Comparison of ENCODE assay signal across 17 cellular contexts in the genomic region with DNA sequence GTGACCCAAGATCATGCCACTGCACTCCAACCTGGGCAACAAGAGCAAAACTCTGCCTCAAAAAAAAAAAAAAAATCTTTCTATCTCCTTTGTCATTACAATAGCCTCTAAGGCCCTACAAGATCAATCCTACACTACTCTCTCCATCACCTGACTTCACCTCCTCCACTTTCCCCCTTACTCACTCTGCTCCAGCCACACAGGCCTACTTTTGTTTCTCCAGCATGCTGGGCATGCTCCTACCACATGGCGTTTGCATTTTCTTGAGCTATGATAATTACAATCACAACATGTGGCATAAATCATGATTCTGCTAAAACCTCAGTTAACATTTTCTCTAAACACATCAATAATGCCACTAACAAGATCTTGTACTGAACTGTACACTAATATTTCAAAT.
"Had no signal": no experiment of that assay in that cellular context is flagged by ENCODE, and none has a peak within 500 bp of the region (broad histone marks: within the 10 kb centered on the region; RNA-seq: fewer than 3 reads in every experiment).

No MANE protein-coding gene starts in this region.

- H3K4me3 ChIP-seq: right lobe of liver, skin epidermis, stomach, suprapubic skin, transverse colon had no signal

- H3K36me3 ChIP-seq: transverse colon had no signal

- H3K4me3 Mint-ChIP-seq: activated naive CD8-positive, alpha-beta T cell; memory B cell; stimulated activated effector memory CD8-positive, alpha-beta T cell treated with anti-CD3 and anti-CD28 coated beads, Interleukin-12 subunit alpha, Interleukin-12 subunit beta, amount 100 ng/mL, for 72 hours had no signal

- H3K9me3 Mint-ChIP-seq: memory B cell; stimulated activated effector memory CD8-positive, alpha-beta T cell treated with anti-CD3 and anti-CD28 coated beads, Interleukin-12 subunit alpha, Interleukin-12 subunit beta, amount 100 ng/mL, for 72 hours had no signal

- H3K27me3 Mint-ChIP-seq: activated naive CD8-positive, alpha-beta T cell; memory B cell had no signal

- H3K27ac ChIP-seq: epithelial cell of prostate, right lobe of liver, skin epidermis, stomach, suprapubic skin, transverse colon, VCaP had no signal

- H3K27ac Mint-ChIP-seq: activated naive CD8-positive, alpha-beta T cell; memory B cell; stimulated activated effector memory CD8-positive, alpha-beta T cell treated with anti-CD3 and anti-CD28 coated beads, Interleukin-12 subunit alpha, Interleukin-12 subunit beta, amount 100 ng/mL, for 72 hours had no signal

- ATAC-seq: right lobe of liver; stimulated activated effector memory CD8-positive, alpha-beta T cell treated with anti-CD3 and anti-CD28 coated beads, Interleukin-12 subunit alpha, Interleukin-12 subunit beta, amount 100 ng/mL, for 72 hours had no signal

- H3K4me1 ChIP-seq: right lobe of liver, suprapubic skin, transverse colon had no signal

- DNase-seq: activated CD4-positive, CD25-positive, alpha-beta regulatory T cell treated with anti-CD3 and anti-CD28 coated beads, Interleukin-2, amount 50 U/mL, for 72 hours; activated naive CD4-positive, alpha-beta T cell; activated T-cell treated with anti-CD3 and anti-CD28 coated beads, Interleukin-2, amount 50 U/mL, for 1 hour; amygdala; foreskin fibroblast; occipital lobe; right lobe of liver; stimulated activated CD4-positive, alpha-beta T cell treated with anti-CD3 and anti-CD28 coated beads, Interleukin-2, amount 100 ng/mL, for 24 hours; stomach; transverse colon had no signal

- H3K9me3 ChIP-seq: right lobe of liver, stomach, suprapubic skin, transverse colon had no signal

- H3K27me3 ChIP-seq: right lobe of liver, stomach, suprapubic skin, transverse colon had no signal
